In genomic region chr2:241217320-241218031, GRCh38 we compare ENCODE assay signal across 8 cellular contexts. TPM values are rescaled to one million over a fixed set of nuclear protein-coding genes. Genes with fewer than 3 reads are reported as not detected.
DNase-seq lines count a peak whose midpoint lies in the region; ATAC-seq and TF ChIP-seq lines count a peak whose summit lies in the region.

No MANE protein-coding gene starts in this region.

- ATAC-seq in GM21723 (IDR thresholded peaks at IDR 0.05; ENCODE audit: unreplicated experiment), result peak; percentile 47

- WGBS in mesendoderm (ENCODE audit: extremely low coverage, insufficient coverage, low lambda C conversion rate), result no CpG with 5 or more reads among the region's 77 CpGs

- DNase-seq in COLO668 (lab: John Stamatoyannopoulos, UW; ENCODE audit: unreplicated experiment) (peak; percentile 83), NCI-H2227 treated with DMSO at 0.1 percent for 48 hours (lab: John Stamatoyannopoulos, UW) (peak; percentile 49), activated T-cell treated with anti-CD3 and anti-CD28 coated beads for 48 hours (ENCODE audit: low read depth) (peak; percentile 29), epithelial cell of proximal tubule (ENCODE audit: low read depth) (no peak), mesendoderm (peak; percentile 83), NCI-H1436 (lab: John Stamatoyannopoulos, UW) (no peak)
- peak; percentile 21 for DNase-seq in stimulated activated naive CD4-positive, alpha-beta T cell treated with Interleukin-2 at 50 U/mL for 16 hours (lab: John Stamatoyannopoulos, UW)

- no peak overlapping the region for H4K8ac ChIP-seq in mesendoderm (ENCODE audit: low read depth, low read length)

- H2BK120ac ChIP-seq in mesendoderm (ENCODE audit: low read depth, low read length), result no peak overlapping the region

- TF ChIP-seq CTCF in epithelial cell of proximal tubule (conservative IDR thresholded peaks at IDR 0.05; ENCODE audit: low read depth, low read length), result no peak

- no peaks in the 10 kb centered on the region for H3K36me3 ChIP-seq in mesendoderm (ENCODE audit: control insufficient read depth, insufficient read depth, low read length)

- H3K4me1 ChIP-seq in mesendoderm (ENCODE audit: control insufficient read depth, low read depth, low read length), result peaks cover 2% of the 10 kb centered on the region

- H3K4me3 ChIP-seq in epithelial cell of proximal tubule (ENCODE audit: low read depth, low read length) (peak overlapping the region; percentile 54), mesendoderm (ENCODE audit: low read length) (peak overlapping the region; percentile 25)

- peak overlapping the region; percentile 89 for H3K56ac ChIP-seq in mesendoderm (ENCODE audit: low read length)

- H3K9ac ChIP-seq in mesendoderm (ENCODE audit: low read length), result peak overlapping the region; percentile 74

- H2BK15ac ChIP-seq in mesendoderm (replicated peaks; ENCODE audit: low read depth), result no peak overlapping the region

- H2AK5ac ChIP-seq in mesendoderm (ENCODE audit: low read length), result no peak overlapping the region

- no peaks in the 10 kb centered on the region for H3K79me1 ChIP-seq in mesendoderm (ENCODE audit: low read length)

- no peak overlapping the region for H4K5ac ChIP-seq in mesendoderm (ENCODE audit: low read length)

- no peaks in the 10 kb centered on the region for H3K27me3 ChIP-seq in mesendoderm (ENCODE audit: insufficient read depth, low read length, poor library complexity)

- peak overlapping the region; percentile 64 for H3K4ac ChIP-seq in mesendoderm (ENCODE audit: low read depth, low read length)

- H2BK5ac ChIP-seq in mesendoderm (ENCODE audit: low read length), result no peak overlapping the region

- peak overlapping the region; percentile 32 for H3K27ac ChIP-seq in mesendoderm (ENCODE audit: low read depth, low read length)

- H3K18ac ChIP-seq in mesendoderm (ENCODE audit: low read length), result no peak overlapping the region

- no peak overlapping the region for H3K23ac ChIP-seq in mesendoderm (ENCODE audit: low read length)

- peak overlapping the region; percentile 59 for H3K4me2 ChIP-seq in mesendoderm (ENCODE audit: low read length)

- no peaks in the 10 kb centered on the region for H3K79me2 ChIP-seq in mesendoderm (ENCODE audit: control insufficient read depth, insufficient read depth, low read length)

RNA-seq across cellular contexts. Expression of gene ANO7, which starts 29.0 kb away (rescaled TPM):
- 1.2 and 2.8 TPM in 2 replicates for total RNA-seq in epithelial cell of proximal tubule
- polyA plus RNA-seq in mesendoderm (2013, experiment 1 of 2), result 2.7 TPM
- polyA plus RNA-seq in mesendoderm (2013, experiment 2 of 2), result 2.5 TPM

Comparison
In these comparisons a context has a peak if more than half of its experiments do, and no peak if none do; other contexts are left out.
1. DNase-seq: peak in COLO668 (single experiment), NCI-H2227 treated with DMSO at 0.1 percent for 48 hours (single experiment), activated T-cell treated with anti-CD3 and anti-CD28 coated beads for 48 hours (single experiment), mesendoderm (single experiment) and stimulated activated naive CD4-positive, alpha-beta T cell treated with Interleukin-2 at 50 U/mL for 16 hours (single experiment); none in epithelial cell of proximal tubule (single experiment) and NCI-H1436 (single experiment).